8 cellular contexts compared by ENCODE assay signal in genomic region chr12:67068204-67068731, GRCh38.
DNase-seq lines count a peak whose midpoint lies in the region.

No MANE protein-coding gene starts in this region.

- H3K27ac Mint-ChIP-seq in activated T-helper 1 cell treated with anti-CD3 and anti-CD28 coated beads, Interleukin-12 subunit alpha, Interleukin-12 subunit beta, Interleukin-2, Interleukin-4 antibody, amounts not matched to agents 30 ng/mL and 10 ng/mL and 1 ng/mL, durations not matched to agents 14 hours and 24 hours and 36 hours: no peak overlapping the region

- peak overlapping the region; percentile 88 for H3K4me2 ChIP-seq in BLaER1

- H3K27me3 ChIP-seq in BLaER1 (no peaks in the 10 kb centered on the region), HUES48 (ENCODE audit: control insufficient read depth, insufficient read depth, low read length) (peaks cover 27% of the 10 kb centered on the region), iPS-15b (ENCODE audit: control insufficient read depth, insufficient read depth, low read length) (peaks cover 29% of the 10 kb centered on the region)

- no peak for DNase-seq in activated T-helper 1 cell treated with anti-CD3 and anti-CD28 coated beads, Interleukin-12 subunit alpha, Interleukin-12 subunit beta, Interleukin-2, Interleukin-4 antibody, amounts not matched to agents 30 ng/mL and 10 ng/mL and 1 ng/mL, durations not matched to agents 14 hours and 24 hours and 36 hours (ENCODE audit: low spot score)
- peak; percentile 18 for DNase-seq in stimulated activated CD4-positive, alpha-beta T cell treated with anti-CD3 and anti-CD28 coated beads, Interleukin-4, amount 100 ng/mL, for 24 hours
- DNase-seq in OCI-M2 (lab: John Stamatoyannopoulos, UW; ENCODE audit: unreplicated experiment) (no peak), NCI-H510A treated with DMSO at 0.1 percent for 48 hours (lab: John Stamatoyannopoulos, UW) (no peak), NCI-H446 (lab: John Stamatoyannopoulos, UW) (no peak)

- H3K4me3 ChIP-seq in BLaER1: peak overlapping the region; percentile 92
- peak overlapping the region; percentile 76 for H3K4me3 ChIP-seq in HUES48 (ENCODE audit: low read depth, low read length)
- peak overlapping the region; percentile 75 for H3K4me3 ChIP-seq in iPS-15b (ENCODE audit: low read depth, low read length)

- intact Hi-C loops in activated T-helper 1 cell treated with anti-CD3 and anti-CD28 coated beads, Interleukin-12 subunit alpha, Interleukin-12 subunit beta, Interleukin-2, Interleukin-4 antibody, amounts not matched to agents 30 ng/mL and 10 ng/mL and 1 ng/mL, durations not matched to agents 14 hours and 24 hours and 36 hours (cut with micrococcal nuclease): loop anchor here (2.0 kb wide), 1 partner anchor 201 kb away; the partner anchor contains the start of gene CAND1

- H3K9me3 Mint-ChIP-seq in activated T-helper 1 cell treated with anti-CD3 and anti-CD28 coated beads, Interleukin-12 subunit alpha, Interleukin-12 subunit beta, Interleukin-2, Interleukin-4 antibody, amounts not matched to agents 30 ng/mL and 10 ng/mL and 1 ng/mL, durations not matched to agents 14 hours and 24 hours and 36 hours: no peaks in the 10 kb centered on the region

- H3K36me3 Mint-ChIP-seq in activated T-helper 1 cell treated with anti-CD3 and anti-CD28 coated beads, Interleukin-12 subunit alpha, Interleukin-12 subunit beta, Interleukin-2, Interleukin-4 antibody, amounts not matched to agents 30 ng/mL and 10 ng/mL and 1 ng/mL, durations not matched to agents 14 hours and 24 hours and 36 hours (ENCODE audit: low read depth): peaks cover 1% of the 10 kb centered on the region

- peak overlapping the region; percentile 78 for H3K4me3 Mint-ChIP-seq in activated T-helper 1 cell treated with anti-CD3 and anti-CD28 coated beads, Interleukin-12 subunit alpha, Interleukin-12 subunit beta, Interleukin-2, Interleukin-4 antibody, amounts not matched to agents 30 ng/mL and 10 ng/mL and 1 ng/mL, durations not matched to agents 14 hours and 24 hours and 36 hours

- peaks cover 26% of the 10 kb centered on the region for H4K20me1 ChIP-seq in BLaER1

- H3K4me1 ChIP-seq in BLaER1 (peaks cover 22% of the 10 kb centered on the region), HUES48 (ENCODE audit: control insufficient read depth, insufficient read depth, low read length) (peaks cover 14% of the 10 kb centered on the region), iPS-15b (ENCODE audit: control insufficient read depth, insufficient read depth, low read length) (peaks cover 7% of the 10 kb centered on the region)

- peaks cover 17% of the 10 kb centered on the region for H3K4me1 Mint-ChIP-seq in activated T-helper 1 cell treated with anti-CD3 and anti-CD28 coated beads, Interleukin-12 subunit alpha, Interleukin-12 subunit beta, Interleukin-2, Interleukin-4 antibody, amounts not matched to agents 30 ng/mL and 10 ng/mL and 1 ng/mL, durations not matched to agents 14 hours and 24 hours and 36 hours (ENCODE audit: low read depth)

- H3K27ac ChIP-seq in BLaER1: peak overlapping the region; percentile 43; the same call in 1 of the 2 replicates
- peak overlapping the region; percentile 77 for H3K27ac ChIP-seq in HUES48 (ENCODE audit: low read depth, low read length)

- no peaks in the 10 kb centered on the region for H3K36me3 ChIP-seq in BLaER1
- no peaks in the 10 kb centered on the region for H3K36me3 ChIP-seq in HUES48 (ENCODE audit: control insufficient read depth, insufficient read depth, low read length)
- no peaks in the 10 kb centered on the region for H3K36me3 ChIP-seq in iPS-15b (ENCODE audit: control insufficient read depth, insufficient read depth, low read length)

- H3K9me3 ChIP-seq in BLaER1: no peaks in the 10 kb centered on the region
- no peaks in the 10 kb centered on the region for H3K9me3 ChIP-seq in HUES48 (ENCODE audit: control insufficient read depth, insufficient read depth, low read length)
- no peaks in the 10 kb centered on the region for H3K9me3 ChIP-seq in iPS-15b (ENCODE audit: control insufficient read depth, insufficient read depth, low read length)

- H3K9ac ChIP-seq in BLaER1 (peak overlapping the region; percentile 87), HUES48 (ENCODE audit: low read depth, low read length) (no peak overlapping the region), iPS-15b (ENCODE audit: low read depth, low read length) (peak overlapping the region; percentile 60)

- H3K27me3 Mint-ChIP-seq in activated T-helper 1 cell treated with anti-CD3 and anti-CD28 coated beads, Interleukin-12 subunit alpha, Interleukin-12 subunit beta, Interleukin-2, Interleukin-4 antibody, amounts not matched to agents 30 ng/mL and 10 ng/mL and 1 ng/mL, durations not matched to agents 14 hours and 24 hours and 36 hours (ENCODE audit: insufficient read depth): peaks cover 52% of the 10 kb centered on the region
